Comparison of ENCODE assay signal across 1 cellular context in the genomic region with DNA sequence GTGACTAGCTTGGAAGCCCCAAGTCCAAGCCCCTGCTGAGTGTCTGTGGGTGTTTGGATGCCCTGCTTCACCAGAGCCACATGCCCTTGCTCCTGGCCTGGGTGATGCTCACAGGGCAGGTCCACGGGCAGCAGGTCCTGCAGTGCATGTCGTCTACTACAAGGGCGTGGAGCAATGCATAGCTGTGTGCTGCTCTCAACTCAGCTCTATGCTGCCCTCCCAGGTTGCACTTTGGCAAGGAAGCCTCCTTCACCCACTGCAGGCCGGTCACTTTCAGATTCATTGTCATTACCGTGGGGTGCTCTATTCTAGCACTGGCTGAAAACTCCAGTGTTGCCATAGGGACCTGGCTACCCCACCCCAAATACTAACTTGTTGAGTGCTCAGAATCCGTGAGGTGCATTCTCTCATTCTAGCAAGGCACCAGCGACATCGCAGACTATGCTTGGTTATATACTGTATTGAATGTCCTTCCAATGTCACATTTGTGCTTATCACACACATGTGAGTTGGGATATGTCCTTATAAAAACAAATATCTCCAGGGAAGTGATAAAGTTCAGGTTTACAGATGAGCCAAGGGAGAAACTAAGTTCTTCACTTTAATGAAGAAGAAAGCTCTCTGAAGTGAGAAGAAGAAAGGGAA.
TF ChIP-seq lines count a peak whose summit lies in the region.

No MANE protein-coding gene starts in this region.

TF ChIP-seq in H1, 55 proteins besides CTCF, POLR2A, EP300 and RAD21:
- TF ChIP-seq ASH2L (IDR thresholded peaks at IDR 0.05; ENCODE audit: low read length) (no peak), JUND (IDR thresholded peaks at IDR 0.05; ENCODE audit: low read length) (no peak), EGR1 (IDR thresholded peaks at IDR 0.05; ENCODE audit: borderline replicate concordance, low read depth, low read length) (no peak), RFX5 (IDR thresholded peaks at IDR 0.05; ENCODE audit: borderline replicate concordance, low read depth, low read length) (no peak), NRF1 (IDR thresholded peaks at IDR 0.05; ENCODE audit: low read depth, low read length) (no peak)
